In the genomic region with DNA sequence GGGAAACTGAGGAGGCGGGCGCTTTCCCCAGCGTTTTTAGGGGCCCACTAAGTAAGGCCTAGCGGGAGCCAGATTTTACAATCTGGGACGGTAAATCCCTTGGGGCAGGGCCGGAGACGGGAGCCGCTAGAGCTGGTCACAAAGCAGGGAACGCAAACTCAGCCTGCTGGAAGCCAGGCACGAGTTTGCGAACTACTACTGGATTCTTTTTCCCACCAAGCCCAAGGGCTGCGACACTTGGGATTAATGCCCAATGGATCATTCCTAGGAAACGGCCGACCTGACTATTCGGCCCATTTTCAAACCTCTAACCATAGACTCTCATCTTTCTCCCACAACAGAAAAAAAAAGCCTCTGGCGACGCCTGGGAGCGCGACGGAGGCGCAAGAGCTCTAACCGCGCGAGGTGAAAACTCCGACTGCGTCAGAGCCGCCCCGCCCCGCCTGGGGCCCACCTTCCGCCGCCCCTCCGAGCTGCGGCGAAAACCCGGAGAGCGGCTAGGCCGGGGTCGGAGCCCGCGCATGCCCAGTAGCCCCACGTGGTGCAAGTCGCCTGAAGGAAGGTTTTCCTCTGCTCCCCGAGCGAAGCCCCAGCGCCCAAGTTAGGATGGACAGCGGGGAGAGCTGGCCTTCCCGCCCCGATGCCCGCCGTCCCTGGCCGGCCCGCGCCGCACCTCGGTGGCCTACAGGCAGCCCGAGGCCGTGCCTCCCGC, we compare ENCODE assay signal across 2 cellular contexts.
TF ChIP-seq lines count a peak whose summit lies in the region.

No MANE protein-coding gene starts in this region.

TF ChIP-seq in GM23338, 12 proteins besides CTCF, POLR2A, EP300 and RAD21 (continued from another document and continues in another):
- TF ChIP-seq EZH2 (IDR thresholded peaks at IDR 0.05; ENCODE audit: low read depth, unreplicated experiment): no peak
- no peak for TF ChIP-seq JUNB (IDR thresholded peaks at IDR 0.05; ENCODE audit: unreplicated experiment)
- TF ChIP-seq, protein P1, sequence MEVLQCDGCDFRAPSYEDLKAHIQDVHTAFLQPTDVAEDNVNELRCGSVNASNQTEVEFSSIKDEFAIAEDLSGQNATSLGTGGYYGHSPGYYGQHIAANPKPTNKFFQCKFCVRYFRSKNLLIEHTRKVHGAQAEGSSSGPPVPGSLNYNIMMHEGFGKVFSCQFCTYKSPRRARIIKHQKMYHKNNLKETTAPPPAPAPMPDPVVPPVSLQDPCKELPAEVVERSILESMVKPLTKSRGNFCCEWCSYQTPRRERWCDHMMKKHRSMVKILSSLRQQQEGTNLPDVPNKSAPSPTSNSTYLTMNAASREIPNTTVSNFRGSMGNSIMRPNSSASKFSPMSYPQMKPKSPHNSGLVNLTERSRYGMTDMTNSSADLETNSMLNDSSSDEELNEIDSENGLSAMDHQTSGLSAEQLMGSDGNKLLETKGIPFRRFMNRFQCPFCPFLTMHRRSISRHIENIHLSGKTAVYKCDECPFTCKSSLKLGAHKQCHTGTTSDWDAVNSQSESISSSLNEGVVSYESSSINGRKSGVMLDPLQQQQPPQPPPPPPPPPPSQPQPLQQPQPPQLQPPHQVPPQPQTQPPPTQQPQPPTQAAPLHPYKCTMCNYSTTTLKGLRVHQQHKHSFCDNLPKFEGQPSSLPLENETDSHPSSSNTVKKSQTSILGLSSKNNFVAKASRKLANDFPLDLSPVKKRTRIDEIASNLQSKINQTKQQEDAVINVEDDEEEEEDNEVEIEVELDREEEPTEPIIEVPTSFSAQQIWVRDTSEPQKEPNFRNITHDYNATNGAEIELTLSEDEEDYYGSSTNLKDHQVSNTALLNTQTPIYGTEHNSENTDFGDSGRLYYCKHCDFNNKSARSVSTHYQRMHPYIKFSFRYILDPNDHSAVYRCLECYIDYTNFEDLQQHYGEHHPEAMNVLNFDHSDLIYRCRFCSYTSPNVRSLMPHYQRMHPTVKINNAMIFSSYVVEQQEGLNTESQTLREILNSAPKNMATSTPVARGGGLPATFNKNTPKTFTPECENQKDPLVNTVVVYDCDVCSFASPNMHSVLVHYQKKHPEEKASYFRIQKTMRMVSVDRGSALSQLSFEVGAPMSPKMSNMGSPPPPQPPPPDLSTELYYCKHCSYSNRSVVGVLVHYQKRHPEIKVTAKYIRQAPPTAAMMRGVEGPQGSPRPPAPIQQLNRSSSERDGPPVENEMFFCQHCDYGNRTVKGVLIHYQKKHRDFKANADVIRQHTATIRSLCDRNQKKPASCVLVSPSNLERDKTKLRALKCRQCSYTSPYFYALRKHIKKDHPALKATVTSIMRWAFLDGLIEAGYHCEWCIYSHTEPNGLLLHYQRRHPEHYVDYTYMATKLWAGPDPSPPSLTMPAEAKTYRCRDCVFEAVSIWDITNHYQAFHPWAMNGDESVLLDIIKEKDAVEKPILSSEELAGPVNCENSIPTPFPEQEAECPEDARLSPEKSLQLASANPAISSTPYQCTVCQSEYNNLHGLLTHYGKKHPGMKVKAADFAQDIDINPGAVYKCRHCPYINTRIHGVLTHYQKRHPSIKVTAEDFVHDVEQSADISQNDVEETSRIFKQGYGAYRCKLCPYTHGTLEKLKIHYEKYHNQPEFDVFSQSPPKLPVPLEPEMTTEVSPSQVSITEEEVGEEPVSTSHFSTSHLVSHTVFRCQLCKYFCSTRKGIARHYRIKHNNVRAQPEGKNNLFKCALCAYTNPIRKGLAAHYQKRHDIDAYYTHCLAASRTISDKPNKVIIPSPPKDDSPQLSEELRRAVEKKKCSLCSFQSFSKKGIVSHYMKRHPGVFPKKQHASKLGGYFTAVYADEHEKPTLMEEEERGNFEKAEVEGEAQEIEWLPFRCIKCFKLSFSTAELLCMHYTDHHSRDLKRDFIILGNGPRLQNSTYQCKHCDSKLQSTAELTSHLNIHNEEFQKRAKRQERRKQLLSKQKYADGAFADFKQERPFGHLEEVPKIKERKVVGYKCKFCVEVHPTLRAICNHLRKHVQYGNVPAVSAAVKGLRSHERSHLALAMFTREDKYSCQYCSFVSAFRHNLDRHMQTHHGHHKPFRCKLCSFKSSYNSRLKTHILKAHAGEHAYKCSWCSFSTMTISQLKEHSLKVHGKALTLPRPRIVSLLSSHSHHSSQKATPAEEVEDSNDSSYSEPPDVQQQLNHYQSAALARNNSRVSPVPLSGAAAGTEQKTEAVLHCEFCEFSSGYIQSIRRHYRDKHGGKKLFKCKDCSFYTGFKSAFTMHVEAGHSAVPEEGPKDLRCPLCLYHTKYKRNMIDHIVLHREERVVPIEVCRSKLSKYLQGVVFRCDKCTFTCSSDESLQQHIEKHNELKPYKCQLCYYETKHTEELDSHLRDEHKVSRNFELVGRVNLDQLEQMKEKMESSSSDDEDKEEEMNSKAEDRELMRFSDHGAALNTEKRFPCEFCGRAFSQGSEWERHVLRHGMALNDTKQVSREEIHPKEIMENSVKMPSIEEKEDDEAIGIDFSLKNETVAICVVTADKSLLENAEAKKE (CRISPR knock-in tag; IDR thresholded peaks at IDR 0.05): no peak
- peak; percentile 83 for TF ChIP-seq CREB1 (CRISPR knock-in tag; IDR thresholded peaks at IDR 0.05; ENCODE audit: low read depth)
- TF ChIP-seq REST (IDR thresholded peaks at IDR 0.05; ENCODE audit: unreplicated experiment): no peak
- TF ChIP-seq, protein P2, sequence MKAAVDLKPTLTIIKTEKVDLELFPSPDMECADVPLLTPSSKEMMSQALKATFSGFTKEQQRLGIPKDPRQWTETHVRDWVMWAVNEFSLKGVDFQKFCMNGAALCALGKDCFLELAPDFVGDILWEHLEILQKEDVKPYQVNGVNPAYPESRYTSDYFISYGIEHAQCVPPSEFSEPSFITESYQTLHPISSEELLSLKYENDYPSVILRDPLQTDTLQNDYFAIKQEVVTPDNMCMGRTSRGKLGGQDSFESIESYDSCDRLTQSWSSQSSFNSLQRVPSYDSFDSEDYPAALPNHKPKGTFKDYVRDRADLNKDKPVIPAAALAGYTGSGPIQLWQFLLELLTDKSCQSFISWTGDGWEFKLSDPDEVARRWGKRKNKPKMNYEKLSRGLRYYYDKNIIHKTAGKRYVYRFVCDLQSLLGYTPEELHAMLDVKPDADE (IDR thresholded peaks at IDR 0.05): peak; percentile 15; the same call in 1 of the 2 replicates
- TF ChIP-seq NANOG (IDR thresholded peaks at IDR 0.05; ENCODE audit: borderline replicate concordance): no peak

TF ChIP-seq in neural cell, 6 proteins besides CTCF, POLR2A, EP300 and RAD21 (continued from another document):
- TF ChIP-seq TAF1 (IDR thresholded peaks at IDR 0.05; ENCODE audit: low read depth): peak; percentile 36
- peak; percentile 3 for TF ChIP-seq REST (IDR thresholded peaks at IDR 0.05; ENCODE audit: borderline replicate concordance)
- peak; percentile 92 for TF ChIP-seq MXI1 (conservative IDR thresholded peaks at IDR 0.05; ENCODE audit: poor library complexity, severe bottlenecking)
